1 cellular context compared by ENCODE assay signal in genomic region chr4:79338148-79338547, GRCh38.
TF ChIP-seq lines count a peak whose summit lies in the region.

No MANE protein-coding gene starts in this region.

TF ChIP-seq in GM23338, 12 proteins besides CTCF, POLR2A, EP300 and RAD21 (continued from another document):
- TF ChIP-seq ZNF462 (CRISPR knock-in tag; IDR thresholded peaks at IDR 0.05) (no peak), ETS1 (IDR thresholded peaks at IDR 0.05) (no peak), CREB1 (CRISPR knock-in tag; IDR thresholded peaks at IDR 0.05; ENCODE audit: low read depth) (no peak)
